8 cellular contexts compared by ENCODE assay signal in the genomic region with DNA sequence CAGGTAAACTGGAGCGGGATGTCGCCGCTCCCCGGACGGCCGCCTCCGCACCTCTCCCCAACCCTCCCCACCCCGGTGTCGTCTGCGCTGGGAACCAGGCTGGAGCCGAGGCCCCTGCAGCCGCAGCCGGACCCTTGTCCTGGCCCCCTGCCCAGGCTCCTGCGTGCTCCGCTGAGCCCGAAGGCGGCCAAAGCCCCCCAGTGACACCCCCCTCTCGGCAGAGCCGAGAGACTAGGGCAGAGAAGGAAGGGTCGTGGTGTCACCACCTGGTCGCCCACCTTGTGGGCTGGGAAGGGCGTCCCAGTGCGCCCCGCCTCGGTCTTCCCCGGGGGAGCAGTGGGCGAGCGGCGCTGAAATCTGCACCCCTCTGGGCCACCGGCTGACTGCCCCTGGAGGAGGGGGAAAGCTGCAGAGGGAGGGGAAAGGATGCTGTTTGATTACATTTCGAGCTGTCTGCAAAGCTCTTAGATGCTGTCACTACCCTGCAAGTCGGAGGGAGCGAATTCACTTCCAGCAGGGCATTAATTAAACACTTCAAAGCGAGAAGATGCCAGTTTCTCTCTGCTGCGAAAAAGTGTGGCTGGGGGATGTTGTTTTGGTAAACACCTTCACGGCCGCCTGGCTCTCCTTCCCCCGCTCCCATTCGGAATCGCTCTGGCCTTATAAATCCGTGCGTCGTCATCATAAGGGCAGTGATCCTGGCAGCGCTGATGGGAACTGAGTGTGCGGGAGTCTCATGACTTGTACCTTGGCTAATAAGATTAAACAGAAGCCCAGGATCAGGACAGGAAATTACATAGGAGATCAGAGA. TPM values are rescaled to one million over a fixed set of nuclear protein-coding genes. Genes with fewer than 3 reads are reported as not detected.
DNase-seq lines count a peak whose midpoint lies in the region; ATAC-seq and TF ChIP-seq lines count a peak whose summit lies in the region.

No MANE protein-coding gene starts in this region.

- TF ChIP-seq CTCF in RWPE2 (IDR thresholded peaks at IDR 0.05; ENCODE audit: poor library complexity, severe bottlenecking): no peak
- no peak for TF ChIP-seq CTCF in foreskin keratinocyte (conservative IDR thresholded peaks at IDR 0.05)

- H3K27ac ChIP-seq in RWPE2 (ENCODE audit: poor library complexity, severe bottlenecking) (no peak overlapping the region), foreskin keratinocyte (no peak overlapping the region)

- DNase-seq in NCI-H2081 (lab: John Stamatoyannopoulos, UW) (peak; percentile 27 to 75), NCI-H2081 treated with DMSO at 0.1 percent for 48 hours (lab: John Stamatoyannopoulos, UW) (no peak), RWPE2 (ENCODE audit: low spot score) (no peak), foreskin keratinocyte (no peak), occipital lobe (lab: John Stamatoyannopoulos, UW) (peak; percentile 17), NCI-H2107 treated with DMSO at 0.1 percent for 48 hours (lab: John Stamatoyannopoulos, UW; ENCODE audit: unreplicated experiment) (no peak), NOMO-1 treated with DMSO at 0.1 percent for 48 hours (lab: John Stamatoyannopoulos, UW; ENCODE audit: unreplicated experiment) (no peak)

- peak overlapping the region; percentile 27 for H3K4me3 ChIP-seq in RWPE2 (ENCODE audit: severe bottlenecking)

- ATAC-seq in RWPE2 (ENCODE audit: low read depth) (0 out of 3 replicates have a peak, but pooled peaks have one; percentile 3), foreskin keratinocyte (peak; percentile 8), GM18519 (IDR thresholded peaks at IDR 0.05; ENCODE audit: low FRiP score, unreplicated experiment) (no peak)

- no peaks in the 10 kb centered on the region for H3K36me3 ChIP-seq in RWPE2 (ENCODE audit: low read depth)

- no peaks in the 10 kb centered on the region for H3K4me1 ChIP-seq in RWPE2 (ENCODE audit: insufficient read depth, poor library complexity, severe bottlenecking)
- no peaks in the 10 kb centered on the region for H3K4me1 ChIP-seq in foreskin keratinocyte

- peaks cover 18% of the 10 kb centered on the region for H3K27me3 ChIP-seq in RWPE2 (ENCODE audit: insufficient read depth, poor library complexity, severe bottlenecking)
- H3K27me3 ChIP-seq in foreskin keratinocyte: peaks cover 12% of the 10 kb centered on the region

- no peaks in the 10 kb centered on the region for H3K9me3 ChIP-seq in RWPE2 (ENCODE audit: severe bottlenecking)

RNA-seq across cellular contexts. Expression of a gene that starts 0.6 kb away (rescaled TPM):
- total RNA-seq in foreskin keratinocyte (0.10 and 0.21 TPM in 2 replicates), occipital lobe (182 TPM)
- 0.09 and 0.18 TPM in 2 replicates for polyA plus RNA-seq in foreskin keratinocyte

Comparison
In these comparisons a context has a peak if more than half of its experiments do, and no peak if none do; other contexts are left out.
1. DNase-seq: peak in NCI-H2081 (2 of 2) and occipital lobe (single experiment); none in NCI-H2081 treated with DMSO at 0.1 percent for 48 hours (single experiment), RWPE2 (single experiment), foreskin keratinocyte (0 of 2), NCI-H2107 treated with DMSO at 0.1 percent for 48 hours (single experiment) and NOMO-1 treated with DMSO at 0.1 percent for 48 hours (single experiment).
2. RNA of a gene that starts 0.6 kb away (total RNA-seq): 182 TPM in occipital lobe (single experiment); 0.10 to 0.21 TPM in foreskin keratinocyte; every median in the first group is over 100 times any median in the second.